In the genomic region with DNA sequence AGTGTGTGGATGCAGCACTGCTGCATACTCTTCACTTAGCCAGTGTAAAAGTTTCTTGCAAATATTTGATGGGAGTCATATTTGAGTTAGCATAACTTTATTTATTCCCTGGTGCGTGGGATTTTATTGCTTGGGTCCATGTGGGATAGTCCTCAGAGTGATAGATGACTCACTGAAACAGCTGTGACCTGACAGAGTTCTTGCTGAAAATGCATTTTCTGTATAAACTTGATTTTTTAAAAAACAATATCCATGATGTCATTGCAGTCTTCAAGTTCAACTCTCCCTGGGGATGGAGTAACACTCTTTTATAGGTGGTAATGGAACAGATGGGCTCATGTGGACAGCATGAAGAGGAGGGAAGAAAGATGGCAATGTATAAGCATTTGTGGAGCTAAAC, we compare ENCODE assay signal across 25 cellular contexts.
"Had no signal": no experiment of that assay in that cellular context is flagged by ENCODE, and none has a peak within 500 bp of the region (broad histone marks: within the 10 kb centered on the region; RNA-seq: fewer than 3 reads in every experiment).

No MANE protein-coding gene starts in this region.

- H3K9me3 ChIP-seq: esophagus squamous epithelium, left ventricle myocardium inferior, ovary, prostate gland, stomach, testis, uterus had no signal

- H3K36me3 Mint-ChIP-seq: activated naive CD4-positive, alpha-beta T cell treated with anti-CD3 and anti-CD28 coated beads, Interleukin-2, amount 10 ng/mL, durations not matched to agents 7 days and 5 days; natural killer cell; stimulated activated memory B cell treated with anti-CD40 and anti-IgM and Interleukin-4, amounts not matched to agents 10 μg/mL and 1 μg/mL and 100 μg/mL, for 72 hours had no signal

- H3K4me3 ChIP-seq: esophagus squamous epithelium, left ventricle myocardium inferior, ovary, prostate gland, skin epidermis, stomach, testis, uterus had no signal

- H3K9me3 Mint-ChIP-seq: activated B cell treated with CpG ODN at 0.5 μM for 24 hours; activated naive CD4-positive, alpha-beta T cell treated with anti-CD3 and anti-CD28 coated beads, Interleukin-2, amount 10 ng/mL, durations not matched to agents 7 days and 5 days; stimulated activated memory B cell treated with anti-CD40 and anti-IgM and Interleukin-4, amounts not matched to agents 10 μg/mL and 1 μg/mL and 100 μg/mL, for 72 hours; T-helper 1 cell treated with Interleukin-12 subunit alpha and Interleukin-12 subunit beta and Interleukin-4 antibody, amounts not matched to agents 30 μg/mL and 1 μg/mL, for 36 hours had no signal

- DNase-seq: activated B cell treated with CpG ODN at 0.5 μM for 24 hours; activated CD4-positive, alpha-beta T cell treated with anti-CD3 and anti-CD28 coated beads for 36 hours; activated CD4-positive, alpha-beta T cell treated with anti-CD3 and anti-CD28 coated beads, Interleukin-2, amount 50 U/mL, for 48 hours; activated CD8-positive, alpha-beta memory T cell treated with anti-CD3 and anti-CD28 coated beads, Interleukin-2, amount 50 U/mL, for 48 hours; activated effector memory CD4-positive, alpha-beta T cell treated with Interleukin-2 at 50 U/mL for 16 hours; activated naive CD4-positive, alpha-beta T cell treated with anti-CD3 and anti-CD28 coated beads, Interleukin-2, amount 10 ng/mL, durations not matched to agents 7 days and 5 days; activated T-cell treated with anti-CD3 and anti-CD28 coated beads, Interleukin-2, amount 50 U/mL, for 4 hours; dermis blood vessel endothelial cell; effector memory CD8-positive, alpha-beta T cell; esophagus squamous epithelium; foreskin keratinocyte; kidney glomerular epithelial cell; left ventricle myocardium inferior; natural killer cell; ovary; stimulated activated CD4-positive, alpha-beta T cell treated with anti-CD3 and anti-CD28 coated beads, Interleukin-2, amount 100 ng/mL, for 24 hours; stomach; T1000; testis; trophoblast cell; uterus had no signal

- H3K36me3 ChIP-seq: esophagus squamous epithelium, left ventricle myocardium inferior, ovary, prostate gland, stomach, uterus had no signal

- H3K27me3 ChIP-seq: esophagus squamous epithelium, foreskin keratinocyte, ovary, stomach, testis, uterus had no signal

- H3K27ac ChIP-seq: esophagus squamous epithelium, foreskin keratinocyte, left ventricle myocardium inferior, ovary, prostate gland, skin epidermis, stomach, testis, uterus had no signal

- H3K27ac Mint-ChIP-seq: activated B cell treated with CpG ODN at 0.5 μM for 24 hours; activated CD4-positive, alpha-beta T cell treated with anti-CD3 and anti-CD28 coated beads for 36 hours; activated naive CD4-positive, alpha-beta T cell treated with anti-CD3 and anti-CD28 coated beads, Interleukin-2, amount 10 ng/mL, durations not matched to agents 7 days and 5 days; effector memory CD8-positive, alpha-beta T cell; natural killer cell; stimulated activated memory B cell treated with anti-CD40 and anti-IgM and Interleukin-4, amounts not matched to agents 10 μg/mL and 1 μg/mL and 100 μg/mL, for 72 hours; T-helper 1 cell treated with Interleukin-12 subunit alpha and Interleukin-12 subunit beta and Interleukin-4 antibody, amounts not matched to agents 30 μg/mL and 1 μg/mL, for 36 hours had no signal

- H3K4me1 ChIP-seq: esophagus squamous epithelium, prostate gland, stomach, testis, uterus had no signal

- ATAC-seq: activated CD4-positive, alpha-beta T cell treated with anti-CD3 and anti-CD28 coated beads for 36 hours; activated T-cell treated with anti-CD3 and anti-CD28 coated beads, Interleukin-2, amount 50 U/mL, for 4 hours; effector memory CD8-positive, alpha-beta T cell; foreskin keratinocyte; natural killer cell; stimulated activated memory B cell treated with anti-CD40 and anti-IgM and Interleukin-4, amounts not matched to agents 10 μg/mL and 1 μg/mL and 100 μg/mL, for 72 hours had no signal

- H3K4me1 Mint-ChIP-seq: activated B cell treated with CpG ODN at 0.5 μM for 24 hours; activated CD4-positive, alpha-beta T cell treated with anti-CD3 and anti-CD28 coated beads for 36 hours; activated naive CD4-positive, alpha-beta T cell treated with anti-CD3 and anti-CD28 coated beads, Interleukin-2, amount 10 ng/mL, durations not matched to agents 7 days and 5 days; natural killer cell; stimulated activated memory B cell treated with anti-CD40 and anti-IgM and Interleukin-4, amounts not matched to agents 10 μg/mL and 1 μg/mL and 100 μg/mL, for 72 hours had no signal

- H3K27me3 Mint-ChIP-seq: activated B cell treated with CpG ODN at 0.5 μM for 24 hours; activated CD4-positive, alpha-beta T cell treated with anti-CD3 and anti-CD28 coated beads for 36 hours; activated naive CD4-positive, alpha-beta T cell treated with anti-CD3 and anti-CD28 coated beads, Interleukin-2, amount 10 ng/mL, durations not matched to agents 7 days and 5 days; effector memory CD8-positive, alpha-beta T cell; stimulated activated memory B cell treated with anti-CD40 and anti-IgM and Interleukin-4, amounts not matched to agents 10 μg/mL and 1 μg/mL and 100 μg/mL, for 72 hours had no signal

- H3K4me3 Mint-ChIP-seq: activated B cell treated with CpG ODN at 0.5 μM for 24 hours; activated CD4-positive, alpha-beta T cell treated with anti-CD3 and anti-CD28 coated beads for 36 hours; activated naive CD4-positive, alpha-beta T cell treated with anti-CD3 and anti-CD28 coated beads, Interleukin-2, amount 10 ng/mL, durations not matched to agents 7 days and 5 days; activated T-cell treated with anti-CD3 and anti-CD28 coated beads, Interleukin-2, amount 50 U/mL, for 4 hours; effector memory CD8-positive, alpha-beta T cell; natural killer cell; stimulated activated memory B cell treated with anti-CD40 and anti-IgM and Interleukin-4, amounts not matched to agents 10 μg/mL and 1 μg/mL and 100 μg/mL, for 72 hours; T-helper 1 cell treated with Interleukin-12 subunit alpha and Interleukin-12 subunit beta and Interleukin-4 antibody, amounts not matched to agents 30 μg/mL and 1 μg/mL, for 36 hours had no signal
